Comparison of ENCODE assay signal across 1 cellular context in genomic region chr11:10436733-10437132, GRCh38.
TF ChIP-seq lines count a peak whose summit lies in the region.

No MANE protein-coding gene starts in this region.

TF ChIP-seq in SK-N-SH treated with all-trans-retinoic acid at 6 μM for 48 hours, 23 proteins besides CTCF, POLR2A, EP300 and RAD21 (continued from another document):
- TF ChIP-seq TSHZ2 (CRISPR knock-in tag; IDR thresholded peaks at IDR 0.05) (no peak), ZFP3 (CRISPR knock-in tag; IDR thresholded peaks at IDR 0.05) (no peak), TCF4 (CRISPR knock-in tag; IDR thresholded peaks at IDR 0.05; ENCODE audit: borderline replicate concordance) (no peak), ZNF565 (CRISPR knock-in tag; conservative IDR thresholded peaks at IDR 0.05; ENCODE audit: low read depth) (no peak), PATZ1 (CRISPR knock-in tag; IDR thresholded peaks at IDR 0.05; ENCODE audit: borderline replicate concordance) (no peak), OSR1 (CRISPR knock-in tag; IDR thresholded peaks at IDR 0.05) (no peak), ZNF70 (CRISPR knock-in tag; IDR thresholded peaks at IDR 0.05) (no peak)
TF ChIP-seq in SK-N-SH treated with all-trans-retinoic acid at 6 μM for 48 hours: peak in this region for 0.
